2 cellular contexts compared by ENCODE assay signal in genomic region chr1:15313012-15313411, GRCh38.
A peak's percentile ranks its signal among the peaks of the same experiment; 100 is the strongest.
TF ChIP-seq lines count a peak whose summit lies in the region.

No MANE protein-coding gene starts in this region.

TF ChIP-seq in HepG2, 621 proteins besides CTCF, POLR2A, EP300 and RAD21 (continued from another document):
- TF ChIP-seq, protein P1, sequence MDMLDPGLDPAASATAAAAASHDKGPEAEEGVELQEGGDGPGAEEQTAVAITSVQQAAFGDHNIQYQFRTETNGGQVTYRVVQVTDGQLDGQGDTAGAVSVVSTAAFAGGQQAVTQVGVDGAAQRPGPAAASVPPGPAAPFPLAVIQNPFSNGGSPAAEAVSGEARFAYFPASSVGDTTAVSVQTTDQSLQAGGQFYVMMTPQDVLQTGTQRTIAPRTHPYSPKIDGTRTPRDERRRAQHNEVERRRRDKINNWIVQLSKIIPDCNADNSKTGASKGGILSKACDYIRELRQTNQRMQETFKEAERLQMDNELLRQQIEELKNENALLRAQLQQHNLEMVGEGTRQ (IDR thresholded peaks at IDR 0.05; ENCODE audit: low read depth, low read length): peak; percentile 60
- TF ChIP-seq, protein P1 (CRISPR knock-in tag; IDR thresholded peaks at IDR 0.05; ENCODE audit: borderline replicate concordance): no peak
- no peak for TF ChIP-seq ZNF24 (IDR thresholded peaks at IDR 0.05)
TF ChIP-seq in HepG2: peak in this region for 2.

TF ChIP-seq in GM12878, 131 proteins besides CTCF, POLR2A, EP300 and RAD21:
- TF ChIP-seq, protein P2, sequence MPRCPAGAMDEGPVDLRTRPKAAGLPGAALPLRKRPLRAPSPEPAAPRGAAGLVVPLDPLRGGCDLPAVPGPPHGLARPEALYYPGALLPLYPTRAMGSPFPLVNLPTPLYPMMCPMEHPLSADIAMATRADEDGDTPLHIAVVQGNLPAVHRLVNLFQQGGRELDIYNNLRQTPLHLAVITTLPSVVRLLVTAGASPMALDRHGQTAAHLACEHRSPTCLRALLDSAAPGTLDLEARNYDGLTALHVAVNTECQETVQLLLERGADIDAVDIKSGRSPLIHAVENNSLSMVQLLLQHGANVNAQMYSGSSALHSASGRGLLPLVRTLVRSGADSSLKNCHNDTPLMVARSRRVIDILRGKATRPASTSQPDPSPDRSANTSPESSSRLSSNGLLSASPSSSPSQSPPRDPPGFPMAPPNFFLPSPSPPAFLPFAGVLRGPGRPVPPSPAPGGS (IDR thresholded peaks at IDR 0.05; ENCODE audit: borderline replicate concordance, insufficient read depth, low read depth, low read length, poor library complexity, severe bottlenecking): peak; percentile 19
- TF ChIP-seq NR2C2 (IDR thresholded peaks at IDR 0.05; ENCODE audit: borderline replicate concordance, control insufficient read depth, insufficient read length, low read depth): no peak
- no peak for TF ChIP-seq TAF1 (IDR thresholded peaks at IDR 0.05; ENCODE audit: borderline replicate concordance, low read depth, low read length)
- TF ChIP-seq BRCA1 (IDR thresholded peaks at IDR 0.05; ENCODE audit: low read depth, low read length): no peak
- TF ChIP-seq E2F8 (IDR thresholded peaks at IDR 0.05; ENCODE audit: low read depth, partially characterized antibody): no peak
- TF ChIP-seq PKNOX1 (IDR thresholded peaks at IDR 0.05): no peak
- no peak for TF ChIP-seq ZSCAN29 (IDR thresholded peaks at IDR 0.05)
